22 cellular contexts compared by ENCODE assay signal in genomic region chr9:92665836-92666235, GRCh38. TPM values are rescaled to one million over a fixed set of nuclear protein-coding genes. Genes with fewer than 3 reads are reported as not detected.
DNase-seq lines count a peak whose midpoint lies in the region; FAIRE-seq and TF ChIP-seq lines count a peak whose summit lies in the region.
"Had no signal": no experiment of that assay in that cellular context is flagged by ENCODE, and none has a peak within 500 bp of the region (broad histone marks: within the 10 kb centered on the region; RNA-seq: fewer than 3 reads in every experiment).

No MANE protein-coding gene starts in this region.

- TF ChIP-seq CTCF in osteoblast (IDR thresholded peaks at IDR 0.05; ENCODE audit: extremely low read depth, low read depth, low read length) (no peak), PC-9 (conservative IDR thresholded peaks at IDR 0.05) (no peak)

- H3K36me3 ChIP-seq in GM23248 (ENCODE audit: low read depth) (0 out of 2 replicates have a peak, but pooled peaks cover 4% of the 10 kb centered on the region), osteoblast (ENCODE audit: insufficient read depth, low read length) (peaks cover 19% of the 10 kb centered on the region), PC-9 (ENCODE audit: low read depth) (0 out of 2 replicates have a peak, but pooled peaks cover 9% of the 10 kb centered on the region)
- H3K36me3 ChIP-seq: colonic mucosa had no signal

- H3K79me2 ChIP-seq in GM23248 (ENCODE audit: insufficient read depth) (peaks cover 95% of the 10 kb centered on the region), osteoblast (ENCODE audit: insufficient read depth, low read length) (peaks cover 94% of the 10 kb centered on the region), PC-9 (ENCODE audit: low read depth) (peaks cover 96% of the 10 kb centered on the region)

- POLR2A ChIA-PET in activated CD4-positive, alpha-beta memory T cell treated with anti-CD3 and anti-CD28 coated beads, Interleukin-2, amount 10 ng/mL, durations not matched to agents 7 days and 5 days (lab: Charles Lee) = no interaction called here
- POLR2A ChIA-PET in activated CD4-positive, alpha-beta memory T cell treated with anti-CD3 and anti-CD28 coated beads for 36 hours (lab: Charles Lee) = no interaction called here
- POLR2A ChIA-PET in PC-9 (lab: Charles Lee; ENCODE audit: unreplicated experiment) = no interaction called here

- TF ChIP-seq POLR2A in H54 (IDR thresholded peaks at IDR 0.05; ENCODE audit: low read depth, low read length) = no peak

- CTCF ChIA-PET in activated CD4-positive, alpha-beta memory T cell treated with anti-CD3 and anti-CD28 coated beads, Interleukin-2, amount 10 ng/mL, durations not matched to agents 7 days and 5 days (lab: Charles Lee) = no interaction called here
- CTCF ChIA-PET in activated CD4-positive, alpha-beta memory T cell treated with anti-CD3 and anti-CD28 coated beads for 36 hours (lab: Charles Lee) = interaction anchor here (1.2 kb wide), 1 partner anchor 125 kb away, joined by 4 read pairs; no protein-coding TSS in a partner anchor
- CTCF ChIA-PET in PC-9 (lab: Charles Lee) = no interaction called here

- H3K9me2 ChIP-seq in GM23248 (ENCODE audit: insufficient read depth) (no peaks in the 10 kb centered on the region), PC-9 (ENCODE audit: insufficient read depth) (no peaks in the 10 kb centered on the region)

- H3K4me1 Mint-ChIP-seq in activated CD4-positive, alpha-beta memory T cell treated with anti-CD3 and anti-CD28 coated beads, Interleukin-2, amount 10 ng/mL, durations not matched to agents 7 days and 5 days = peaks cover 50% of the 10 kb centered on the region
- H3K4me1 Mint-ChIP-seq in activated CD4-positive, alpha-beta memory T cell treated with anti-CD3 and anti-CD28 coated beads for 36 hours (ENCODE audit: low read depth) = peaks cover 43% of the 10 kb centered on the region

- H3F3A ChIP-seq in GM23248 (ENCODE audit: insufficient read depth) (peaks cover 29% of the 10 kb centered on the region; the same call in 1 of the 2 replicates), PC-9 (ENCODE audit: insufficient read depth, low read depth) (peaks cover 6% of the 10 kb centered on the region)

- H3K4me2 ChIP-seq in GM23248 (ENCODE audit: unreplicated experiment) = peak overlapping the region; percentile 13
- no peak overlapping the region for H3K4me2 ChIP-seq in osteoblast (ENCODE audit: insufficient read depth, low read length)
- no peak overlapping the region for H3K4me2 ChIP-seq in PC-9

- no peak for DNase-seq in activated CD4-positive, alpha-beta memory T cell treated with anti-CD3 and anti-CD28 coated beads, Interleukin-2, amount 10 ng/mL, durations not matched to agents 7 days and 5 days
- DNase-seq in activated CD4-positive, alpha-beta memory T cell treated with anti-CD3 and anti-CD28 coated beads for 36 hours = no peak
- no peak for DNase-seq in GM23248
- DNase-seq in osteoblast (ENCODE audit: insufficient read length, low spot score, missing footprints) = peak; percentile 44
- no peak for DNase-seq in GF-D8 (lab: John Stamatoyannopoulos, UW)
- DNase-seq in H54 (ENCODE audit: insufficient read length, low spot score) = no peak
- no peak for DNase-seq in PC-9
- DNase-seq: activated T-cell treated with anti-CD3 and anti-CD28 coated beads for 4 hours; Calu3; colonic mucosa; glutamatergic neuron; HCEC 1CT; mesendoderm; MM.1S; NCI-H1930; NCI-H510A; sigmoid colon; stimulated activated CD4-positive, alpha-beta T cell treated with anti-CD3 and anti-CD28 coated beads, Interleukin-4, amount 100 ng/mL, for 1 hour; stimulated activated CD8-positive, alpha-beta memory T cell treated with anti-CD3 and anti-CD28 coated beads, Interleukin-4, amount 100 ng/mL, for 48 hours had no signal

- in situ Hi-C loops in GM23248 (cut with MboI) = no loop called here

- 48 to 49% methylated on average over 3 of the region's 3 CpGs for WGBS in GM23248 (ENCODE audit: low coverage in 1 of 2, low lambda C conversion rate in 2 of 2, missing lambda C conversion rate in 2 of 2), 2 experiments

- H3K36me3 Mint-ChIP-seq in activated CD4-positive, alpha-beta memory T cell treated with anti-CD3 and anti-CD28 coated beads, Interleukin-2, amount 10 ng/mL, durations not matched to agents 7 days and 5 days (ENCODE audit: low read depth) = peaks cover 42% of the 10 kb centered on the region
- peaks cover 12% of the 10 kb centered on the region for H3K36me3 Mint-ChIP-seq in activated CD4-positive, alpha-beta memory T cell treated with anti-CD3 and anti-CD28 coated beads for 36 hours

- no peaks in the 10 kb centered on the region for H3K9me3 ChIP-seq in GM23248 (ENCODE audit: low read depth)
- H3K9me3 ChIP-seq in osteoblast (ENCODE audit: low read depth, low read length) = no peaks in the 10 kb centered on the region
- H3K9me3 ChIP-seq in PC-9 (ENCODE audit: insufficient read depth, low read depth) = no peaks in the 10 kb centered on the region
- H3K9me3 ChIP-seq: colonic mucosa, sigmoid colon, tibial nerve had no signal

- H3K27ac Mint-ChIP-seq in activated CD4-positive, alpha-beta memory T cell treated with anti-CD3 and anti-CD28 coated beads, Interleukin-2, amount 10 ng/mL, durations not matched to agents 7 days and 5 days = peak overlapping the region; percentile 2
- no peak overlapping the region for H3K27ac Mint-ChIP-seq in activated CD4-positive, alpha-beta memory T cell treated with anti-CD3 and anti-CD28 coated beads for 36 hours

- H3K4me3 Mint-ChIP-seq in activated CD4-positive, alpha-beta memory T cell treated with anti-CD3 and anti-CD28 coated beads, Interleukin-2, amount 10 ng/mL, durations not matched to agents 7 days and 5 days = no peak overlapping the region
- no peak overlapping the region for H3K4me3 Mint-ChIP-seq in activated CD4-positive, alpha-beta memory T cell treated with anti-CD3 and anti-CD28 coated beads for 36 hours

- H4K20me1 ChIP-seq in GM23248 (ENCODE audit: insufficient read depth) = no peaks in the 10 kb centered on the region
- H4K20me1 ChIP-seq in osteoblast (ENCODE audit: insufficient read depth, low read length) = peaks cover 59% of the 10 kb centered on the region
- H4K20me1 ChIP-seq in PC-9 (ENCODE audit: insufficient read depth) = peaks cover 62% of the 10 kb centered on the region

- H3K4me1 ChIP-seq in GM23248 (ENCODE audit: insufficient read depth) (peaks cover 36% of the 10 kb centered on the region), osteoblast (ENCODE audit: insufficient read depth, low read length) (peaks cover 10% of the 10 kb centered on the region), PC-9 (replicated peaks; ENCODE audit: insufficient read depth) (peaks cover 7% of the 10 kb centered on the region; the same call in 1 of the 2 replicates)

- intact Hi-C loops in activated CD4-positive, alpha-beta memory T cell treated with anti-CD3 and anti-CD28 coated beads for 36 hours (cut with micrococcal nuclease) = no loop called here
- intact Hi-C loops in PC-9 (cut with micrococcal nuclease; ENCODE audit: unreplicated experiment) = no loop called here

- H2AFZ ChIP-seq in GM23248 (no peak overlapping the region), osteoblast (ENCODE audit: low read length) (no peak overlapping the region), PC-9 (no peak overlapping the region)

- no peaks in the 10 kb centered on the region for H3K27me3 ChIP-seq in GM23248 (replicated peaks; ENCODE audit: insufficient read depth)
- no peaks in the 10 kb centered on the region for H3K27me3 ChIP-seq in osteoblast (ENCODE audit: insufficient read depth, low read length)
- H3K27me3 ChIP-seq in PC-9 (ENCODE audit: insufficient read depth, low read depth) = no peaks in the 10 kb centered on the region
- H3K27me3 ChIP-seq: colonic mucosa, sigmoid colon, tibial nerve had no signal

- BruUV-seq in PC-9 (replicated peaks; lab: Mats Ljungman, UMichigan) = no TSS peak

- peak overlapping the region; percentile 20 for H3K9ac ChIP-seq in GM23248

- H3K4me3 ChIP-seq in GM23248 (no peak overlapping the region), osteoblast (ENCODE audit: insufficient read depth, low read length) (no peak overlapping the region), PC-9 (no peak overlapping the region)
- H3K4me3 ChIP-seq: colonic mucosa, sigmoid colon, tibial nerve had no signal

- no peaks in the 10 kb centered on the region for H3K27me3 Mint-ChIP-seq in activated CD4-positive, alpha-beta memory T cell treated with anti-CD3 and anti-CD28 coated beads, Interleukin-2, amount 10 ng/mL, durations not matched to agents 7 days and 5 days
- H3K27me3 Mint-ChIP-seq in activated CD4-positive, alpha-beta memory T cell treated with anti-CD3 and anti-CD28 coated beads for 36 hours = no peaks in the 10 kb centered on the region

- no peak for FAIRE-seq in H54 (lab: Jason Lieb, UNC)

- H3K27ac ChIP-seq in GM23248 (peak overlapping the region; percentile 56; the same call in 1 of the 2 replicates), angular gyrus (ENCODE audit: low read depth, low read length) (peak overlapping the region; percentile 5), osteoblast (ENCODE audit: low read depth, low read length) (no peak overlapping the region), PC-9 (no peak overlapping the region)
- H3K27ac ChIP-seq: colonic mucosa, epithelial cell of prostate, sigmoid colon, tibial nerve had no signal

- no peaks in the 10 kb centered on the region for H3K9me3 Mint-ChIP-seq in activated CD4-positive, alpha-beta memory T cell treated with anti-CD3 and anti-CD28 coated beads, Interleukin-2, amount 10 ng/mL, durations not matched to agents 7 days and 5 days
- no peaks in the 10 kb centered on the region for H3K9me3 Mint-ChIP-seq in activated CD4-positive, alpha-beta memory T cell treated with anti-CD3 and anti-CD28 coated beads for 36 hours

RNA-seq across cellular contexts. Expression of gene IPPK, which starts 4.1 kb away (rescaled TPM):
- total RNA-seq in activated CD4-positive, alpha-beta memory T cell treated with anti-CD3 and anti-CD28 coated beads, Interleukin-2, amount 10 ng/mL, durations not matched to agents 7 days and 5 days = 10 to 100 TPM; 11.4 to 11.5 TPM
- 10 to 100 TPM; 10.8 to 11.0 TPM for total RNA-seq in activated CD4-positive, alpha-beta memory T cell treated with anti-CD3 and anti-CD28 coated beads for 36 hours
- total RNA-seq in GM23248 (2014; rRNA removed; shearing (Covaris generic)) = 17.8 and 18.3 TPM in 2 replicates
- 10.4 and 10.7 TPM in 2 replicates for polyA plus RNA-seq in GM23248 (2016; fragmentation: Nextera tagmentation; extraction: Ambion mirVana)
- total RNA-seq in osteoblast (7.7 and 9.4 TPM in 2 replicates), PC-9 (2021) (12.3 TPM in 2 replicates)

Comparison
In these comparisons a context has a peak if more than half of its experiments do, and no peak if none do; other contexts are left out.
1. H3K27ac ChIP-seq: peak in GM23248 (single experiment) and angular gyrus (single experiment); none in osteoblast (single experiment) and PC-9 (single experiment).